Comparison of ENCODE assay signal across 14 cellular contexts in the genomic region with DNA sequence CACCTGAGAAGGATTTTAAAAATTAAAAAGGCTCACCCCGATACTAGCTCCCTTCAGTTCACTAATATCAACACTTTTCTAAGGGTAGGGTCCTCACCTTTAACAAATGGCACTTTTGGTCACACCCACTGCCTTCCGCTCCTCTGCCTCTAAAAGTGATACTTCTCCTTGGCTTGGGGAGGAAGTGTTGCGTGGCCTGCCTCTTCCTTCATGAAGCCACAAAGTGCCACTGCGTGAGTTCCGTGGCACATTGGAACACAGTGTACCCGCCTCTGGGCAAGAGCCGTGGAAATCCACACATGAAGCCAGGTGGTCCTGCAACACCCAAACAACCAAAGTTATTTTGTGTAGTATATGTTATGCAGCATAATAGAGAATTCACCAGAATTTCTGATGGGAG. TPM values are rescaled to one million over a fixed set of nuclear protein-coding genes. Genes with fewer than 3 reads are reported as not detected.
DNase-seq lines count a peak whose midpoint lies in the region; ATAC-seq and TF ChIP-seq lines count a peak whose summit lies in the region.
"Had no signal": no experiment of that assay in that cellular context is flagged by ENCODE, and none has a peak within 500 bp of the region (broad histone marks: within the 10 kb centered on the region; RNA-seq: fewer than 3 reads in every experiment).

No MANE protein-coding gene starts in this region.

- TF ChIP-seq POLR2A in Peyer's patch (IDR thresholded peaks at IDR 0.05): no peak

- no peak for ATAC-seq in central memory CD8-positive, alpha-beta T cell (replicated peaks; ENCODE audit: extremely low read depth, poor library complexity, severe bottlenecking)
- no peak for ATAC-seq in stimulated activated memory B cell treated with anti-CD40 and anti-IgM and Interleukin-4, amounts not matched to agents 10 μg/mL and 1 μg/mL and 100 μg/mL, for 72 hours
- ATAC-seq: gastrocnemius medialis had no signal

- TF ChIP-seq CTCF in Peyer's patch (IDR thresholded peaks at IDR 0.05): no peak
- TF ChIP-seq CTCF in endothelial cell (IDR thresholded peaks at IDR 0.05; ENCODE audit: unreplicated experiment): no peak

- no peak overlapping the region for H3K4me3 ChIP-seq in Peyer's patch
- H3K4me3 ChIP-seq: cardiac muscle cell, gastrocnemius medialis, MG63 had no signal

- DNase-seq in stimulated activated CD4-positive, alpha-beta T cell treated with anti-CD3 and anti-CD28 coated beads, Interleukin-15, amount 100 ng/mL, for 24 hours: peak; percentile 35
- no peak for DNase-seq in stimulated activated CD4-positive, alpha-beta T cell treated with anti-CD3 and anti-CD28 coated beads, Interleukin-12 subunit alpha, Interleukin-12 subunit beta, amount 100 ng/mL, for 4 hours
- DNase-seq in Peyer's patch (peak in 2 of 3 donors; percentile 43 to 60), DMS153 treated with DMSO at 0.1 percent for 48 hours (lab: John Stamatoyannopoulos, UW; ENCODE audit: unreplicated experiment) (no peak), endothelial cell (ENCODE audit: low spot score) (no peak), hepatic stellate cell (ENCODE audit: low spot score) (no peak)
- no peak for DNase-seq in central memory CD8-positive, alpha-beta T cell (ENCODE audit: low spot score in 2 of 2)
- DNase-seq: BE2C, gastrocnemius medialis, MG63, NCI-H2081, NCI-H69 had no signal

- no peaks in the 10 kb centered on the region for H3K27me3 Mint-ChIP-seq in central memory CD8-positive, alpha-beta T cell
- H3K27me3 Mint-ChIP-seq in stimulated activated memory B cell treated with anti-CD40 and anti-IgM and Interleukin-4, amounts not matched to agents 10 μg/mL and 1 μg/mL and 100 μg/mL, for 72 hours: no peaks in the 10 kb centered on the region
- peaks cover 6% of the 10 kb centered on the region for H3K27me3 Mint-ChIP-seq in endothelial cell (ENCODE audit: unreplicated experiment)

- H3K36me3 ChIP-seq in Peyer's patch: peaks cover 0 to 52% (median 0%) of the 10 kb centered on the region in 3 donors
- H3K36me3 ChIP-seq: BE2C had no signal

- H3K4me1 Mint-ChIP-seq in central memory CD8-positive, alpha-beta T cell: peaks cover 38% of the 10 kb centered on the region
- peaks cover 25% of the 10 kb centered on the region for H3K4me1 Mint-ChIP-seq in stimulated activated memory B cell treated with anti-CD40 and anti-IgM and Interleukin-4, amounts not matched to agents 10 μg/mL and 1 μg/mL and 100 μg/mL, for 72 hours
- peaks cover 6% of the 10 kb centered on the region for H3K4me1 Mint-ChIP-seq in endothelial cell (ENCODE audit: unreplicated experiment)

- H3K9me3 ChIP-seq in Peyer's patch: no peaks in the 10 kb centered on the region
- H3K9me3 ChIP-seq: BE2C, gastrocnemius medialis, MG63 had no signal

- H3K9me3 Mint-ChIP-seq in central memory CD8-positive, alpha-beta T cell: no peaks in the 10 kb centered on the region
- no peaks in the 10 kb centered on the region for H3K9me3 Mint-ChIP-seq in stimulated activated memory B cell treated with anti-CD40 and anti-IgM and Interleukin-4, amounts not matched to agents 10 μg/mL and 1 μg/mL and 100 μg/mL, for 72 hours
- no peaks in the 10 kb centered on the region for H3K9me3 Mint-ChIP-seq in endothelial cell (ENCODE audit: unreplicated experiment)

- H3K4me3 Mint-ChIP-seq in central memory CD8-positive, alpha-beta T cell: peak overlapping the region; percentile 45
- H3K4me3 Mint-ChIP-seq in stimulated activated memory B cell treated with anti-CD40 and anti-IgM and Interleukin-4, amounts not matched to agents 10 μg/mL and 1 μg/mL and 100 μg/mL, for 72 hours: no peak overlapping the region
- H3K4me3 Mint-ChIP-seq in endothelial cell (ENCODE audit: unreplicated experiment): no peak overlapping the region

- H3K27me3 ChIP-seq in Peyer's patch: no peaks in the 10 kb centered on the region
- H3K27me3 ChIP-seq: BE2C, cardiac muscle cell, gastrocnemius medialis, MG63 had no signal

- peak overlapping the region; percentile 32 for H3K27ac Mint-ChIP-seq in central memory CD8-positive, alpha-beta T cell (ENCODE audit: low read depth)
- peak overlapping the region; percentile 22 for H3K27ac Mint-ChIP-seq in stimulated activated memory B cell treated with anti-CD40 and anti-IgM and Interleukin-4, amounts not matched to agents 10 μg/mL and 1 μg/mL and 100 μg/mL, for 72 hours
- H3K27ac Mint-ChIP-seq in endothelial cell (ENCODE audit: unreplicated experiment): no peak overlapping the region

- H3K36me3 Mint-ChIP-seq in central memory CD8-positive, alpha-beta T cell (ENCODE audit: insufficient read depth): peaks cover 24% of the 10 kb centered on the region
- H3K36me3 Mint-ChIP-seq in stimulated activated memory B cell treated with anti-CD40 and anti-IgM and Interleukin-4, amounts not matched to agents 10 μg/mL and 1 μg/mL and 100 μg/mL, for 72 hours: peaks cover 40% of the 10 kb centered on the region
- H3K36me3 Mint-ChIP-seq in endothelial cell (ENCODE audit: low read depth, unreplicated experiment): peaks cover 4% of the 10 kb centered on the region

- H3K27ac ChIP-seq in Peyer's patch: no peak overlapping the region
- H3K27ac ChIP-seq: cardiac muscle cell, gastrocnemius medialis had no signal

- H3K4me1 ChIP-seq in Peyer's patch: peaks cover 0 to 30% (median 5%) of the 10 kb centered on the region in 4 donors
- H3K4me1 ChIP-seq: BE2C had no signal

RNA-seq across cellular contexts. Expression of a gene that starts 3.9 kb away (rescaled TPM):
- total RNA-seq in Peyer's patch (10 to 100 TPM; 10.7 to 59.9 (median 47.9) TPM), endothelial cell (ENCODE audit: unreplicated experiment) (12.3 TPM)

RNA-seq across cellular contexts. Expression of a gene that starts 57.4 kb away (rescaled TPM):
- total RNA-seq in Peyer's patch (10 to 100 TPM in 2 of 4 donors, 1 to 10 TPM in 2; 4.7 to 19.0 (median 10.1) TPM), endothelial cell (ENCODE audit: unreplicated experiment) (114 TPM)

Comparison
In these comparisons a context has a peak if more than half of its experiments do, and no peak if none do; other contexts are left out.
1. DNase-seq: peak in stimulated activated CD4-positive, alpha-beta T cell treated with anti-CD3 and anti-CD28 coated beads, Interleukin-15, amount 100 ng/mL, for 24 hours (single experiment) and Peyer's patch (2 of 3); none in stimulated activated CD4-positive, alpha-beta T cell treated with anti-CD3 and anti-CD28 coated beads, Interleukin-12 subunit alpha, Interleukin-12 subunit beta, amount 100 ng/mL, for 4 hours (single experiment), central memory CD8-positive, alpha-beta T cell (0 of 2), DMS153 treated with DMSO at 0.1 percent for 48 hours (single experiment), endothelial cell (single experiment) and hepatic stellate cell (single experiment).